Comparison of ENCODE assay signal across 8 cellular contexts in genomic region chr22:19432092-19432844, GRCh38. TPM values are rescaled to one million over a fixed set of nuclear protein-coding genes. Genes with fewer than 3 reads are reported as not detected.
A peak's percentile ranks its signal among the peaks of the same experiment; 100 is the strongest.
DNase-seq lines count a peak whose midpoint lies in the region; ATAC-seq and TF ChIP-seq lines count a peak whose summit lies in the region.

Gene MRPL40, plus strand, starts transcription at chr22:19432545. Its CDS starts 10 bp downstream, at chr22:19432555.

- H3K9me3 ChIP-seq in HUES64 (ENCODE audit: insufficient read depth, low read depth, low read length), result no peaks in the 10 kb centered on the region

- WGBS in HUES64, result under 1% methylated on average over 78 of the region's 78 CpGs

- ATAC-seq in GM21447 (IDR thresholded peaks at IDR 0.05; ENCODE audit: unreplicated experiment), result peak; percentile 66

- peak within 1 kb of the TSS; percentile 90 for H3K27ac ChIP-seq in HUES64 (ENCODE audit: low read depth, low read length)

- peaks cover 36% of the 10 kb centered on the region for H3K36me3 ChIP-seq in HUES64 (ENCODE audit: insufficient read depth, low read length)

- no peaks in the 10 kb centered on the region; the same call in 1 of the 2 replicates for H3K4me1 ChIP-seq in HUES64 (ENCODE audit: insufficient read depth, low read length)

- peak; percentile 95 for DNase-seq in DMS 273 (lab: John Stamatoyannopoulos, UW; ENCODE audit: unreplicated experiment)
- DNase-seq in OCI-M1 (lab: John Stamatoyannopoulos, UW), result peak; percentile 98
- peak; percentile 90 for DNase-seq in activated T-cell treated with anti-CD3 and anti-CD28 coated beads for 24 hours (ENCODE audit: low read depth)
- DNase-seq in epithelial cell of esophagus (ENCODE audit: low read depth), result peak; percentile 96
- peak; percentile 93 for DNase-seq in mucosa of gallbladder (ENCODE audit: low spot score)
- DNase-seq in stimulated activated CD8-positive, alpha-beta memory T cell treated with anti-CD3 and anti-CD28 coated beads, Interleukin-4, amount 100 ng/mL, for 4 hours (ENCODE audit: low read depth in 2 of 2, low spot score in 1 of 2), result peak; percentile 65 to 84

- H3K4me3 ChIP-seq in HUES64 (ENCODE audit: low read length), result peak within 1 kb of the TSS; percentile 98
- H3K4me3 ChIP-seq in epithelial cell of esophagus (ENCODE audit: low read length), result peak within 1 kb of the TSS; percentile 94

- TF ChIP-seq CTCF in epithelial cell of esophagus (IDR thresholded peaks at IDR 0.05; ENCODE audit: insufficient read depth, low read depth, low read length, missing control alignments), result no peak

- no peaks in the 10 kb centered on the region for H3K27me3 ChIP-seq in HUES64 (ENCODE audit: insufficient read depth, low read length)

- H3K9ac ChIP-seq in HUES64 (ENCODE audit: low read depth, low read length), result peak within 1 kb of the TSS; percentile 95

RNA-seq across cellular contexts. Expression of gene MRPL40, which starts in this region (rescaled TPM):
- 21.1 TPM for polyA plus RNA-seq in HUES64 (2013, experiment 1 of 2)
- polyA plus RNA-seq in HUES64 (2013, experiment 2 of 2), result 24.9 TPM
- 25.7 TPM for total RNA-seq in mucosa of gallbladder

Comparison
In these comparisons a context has a peak if more than half of its experiments do, and no peak if none do; other contexts are left out.
1. Peak in every context shown above with its lines: DNase-seq, ATAC-seq, H3K4me3 ChIP-seq and H3K27ac ChIP-seq.